In genomic region chr5:957730-958485, GRCh38 we compare ENCODE assay signal across 10 cellular contexts. TPM values are rescaled to one million over a fixed set of nuclear protein-coding genes. Genes with fewer than 3 reads are reported as not detected.
DNase-seq lines count a peak whose midpoint lies in the region; ATAC-seq and TF ChIP-seq lines count a peak whose summit lies in the region.
"Had no signal": no experiment of that assay in that cellular context is flagged by ENCODE, and none has a peak within 500 bp of the region (broad histone marks: within the 10 kb centered on the region; RNA-seq: fewer than 3 reads in every experiment).

No MANE protein-coding gene starts in this region.

- TF ChIP-seq EP300 in upper lobe of left lung (IDR thresholded peaks at IDR 0.05) = peak in 1 of 4 donors; percentile 28

- intact Hi-C loops in left lung (cut with DNase I) = no loop called here

- peaks cover 0 to 36% of the 10 kb centered on the region in 2 donors for H3K27me3 ChIP-seq in left lung
- no peaks in the 10 kb centered on the region for H3K27me3 ChIP-seq in upper lobe of left lung

- DNase-seq in activated effector memory CD4-positive, alpha-beta T cell treated with anti-CD3 and anti-CD28 coated beads, Interleukin-2, amount 50 U/mL, for 16 hours = peak; percentile 56
- DNase-seq in activated effector memory CD4-positive, alpha-beta T cell treated with Interleukin-2 at 50 U/mL for 16 hours = no peak
- DNase-seq in left lung (no peak), upper lobe of left lung (peak in 1 of 2 donors; percentile 60), NCI-H524 treated with DMSO at 0.1 percent for 48 hours (lab: John Stamatoyannopoulos, UW) (no peak), RPMI8226 (no peak), cortex of kidney (lab: John Stamatoyannopoulos, UW) (no peak)
- DNase-seq: NCI-H446 had no signal

- H3K9me3 ChIP-seq in left lung (no peaks in the 10 kb centered on the region), upper lobe of left lung (no peaks in the 10 kb centered on the region)

- 64 to 68% methylated on average over 18 to 24 of the region's 24 CpGs for WGBS in upper lobe of left lung, 2 donors

- H3K4me1 ChIP-seq in left lung = peaks cover 22 to 23% of the 10 kb centered on the region in 2 donors
- peaks cover 17 to 31% (median 24%) of the 10 kb centered on the region in 4 donors for H3K4me1 ChIP-seq in upper lobe of left lung

- peak overlapping the region; percentile 51; the same call in 1 of the 2 replicates for H3K27ac ChIP-seq in VCaP
- peak overlapping the region; percentile 19 to 28 for H3K27ac ChIP-seq in left lung
- peak overlapping the region; percentile 49 to 85 (median 76) for H3K27ac ChIP-seq in upper lobe of left lung

- ATAC-seq in left lung (no peak), upper lobe of left lung (ENCODE audit: low FRiP score in 2 of 2) (no peak)

- TF ChIP-seq POLR2A in upper lobe of left lung (IDR thresholded peaks at IDR 0.05) = no peak

- H3K36me3 ChIP-seq in left lung = no peaks in the 10 kb centered on the region
- no peaks in the 10 kb centered on the region for H3K36me3 ChIP-seq in upper lobe of left lung

- TF ChIP-seq CTCF in VCaP (conservative IDR thresholded peaks at IDR 0.05) = no peak
- TF ChIP-seq CTCF in left lung (IDR thresholded peaks at IDR 0.05) = no peak
- TF ChIP-seq CTCF in upper lobe of left lung (IDR thresholded peaks at IDR 0.05) = no peak

- no peak overlapping the region for H3K4me3 ChIP-seq in left lung
- H3K4me3 ChIP-seq in upper lobe of left lung = no peak overlapping the region

RNA-seq across cellular contexts. Expression of gene NKD2, which starts 50.7 kb away (rescaled TPM):
- total RNA-seq in left lung (10 to 100 TPM; 31.6 to 61.5 TPM), upper lobe of left lung (100 to 1,000 TPM in 1 of 6 donors, 10 to 100 TPM in 4, 1 to 10 TPM in 1; 8.9 to 126 (median 50.6) TPM)
- total RNA-seq: CD4-positive, alpha-beta memory T cell had no signal

Comparison
In these comparisons a context has a peak if more than half of its experiments do, and no peak if none do; other contexts are left out.
1. H3K27ac ChIP-seq: peak in every context shown above with its lines; median percentile 76 in upper lobe of left lung; 51 in VCaP; 24 in left lung.